ENCODE assay signal across 16 cellular contexts in genomic region chr1:150895618-150896017, GRCh38. TPM values are rescaled to one million over a fixed set of nuclear protein-coding genes. Genes with fewer than 3 reads are reported as not detected.
A peak's percentile ranks its signal among the peaks of the same experiment; 100 is the strongest.
DNase-seq lines count a peak whose midpoint lies in the region.
"Had no signal": no experiment of that assay in that cellular context is flagged by ENCODE, and none has a peak within 500 bp of the region (broad histone marks: within the 10 kb centered on the region; RNA-seq: fewer than 3 reads in every experiment).

No MANE protein-coding gene starts in this region.

- CTCF ChIA-PET in activated naive CD4-positive, alpha-beta T cell treated with anti-CD3 and anti-CD28 coated beads, Interleukin-2, amount 10 ng/mL, durations not matched to agents 7 days and 5 days (lab: Charles Lee), result no interaction called here

- H3K27me3 ChIP-seq in adipocyte (replicated peaks; ENCODE audit: control insufficient read depth, insufficient read depth, low read length), result no peaks in the 10 kb centered on the region

- H3K4me1 ChIP-seq in adipocyte (ENCODE audit: control insufficient read depth, insufficient read depth, low read length), result peaks cover 10% of the 10 kb centered on the region
- H3K4me1 ChIP-seq: foreskin keratinocyte had no signal

- no peak overlapping the region for H3K9ac ChIP-seq in adipocyte (ENCODE audit: low read length)

- H3K4me3 ChIP-seq in adipocyte (ENCODE audit: low read length), result no peak overlapping the region

- peak; percentile 46 for DNase-seq in EH (ENCODE audit: low read depth)
- DNase-seq in LoVo (ENCODE audit: low spot score), result peak; percentile 37
- DNase-seq in adipocyte (ENCODE audit: low read depth), result peak; percentile 29
- DNase-seq in myocyte (ENCODE audit: low read depth), result peak; percentile 89
- no peak for DNase-seq in SKM-1 (lab: John Stamatoyannopoulos, UW; ENCODE audit: unreplicated experiment)
- no peak for DNase-seq in activated gamma-delta T cell treated with Interleukin-2 at 50 U/mL for 16 hours
- no peak for DNase-seq in activated naive CD4-positive, alpha-beta T cell treated with anti-CD3 and anti-CD28 coated beads, Interleukin-2, amount 10 ng/mL, durations not matched to agents 7 days and 5 days
- DNase-seq in activated CD4-positive, CD25-positive, alpha-beta regulatory T cell treated with anti-CD3 and anti-CD28 coated beads, Interleukin-2, amount 50 U/mL, for 72 hours, result no peak
- DNase-seq: activated CD4-positive, alpha-beta memory T cell treated with anti-CD3 and anti-CD28 coated beads, Interleukin-2, amount 10 ng/mL, durations not matched to agents 7 days and 5 days; activated naive CD4-positive, alpha-beta T cell treated with anti-CD3 and anti-CD28 coated beads, Interleukin-2, amount 50 U/mL, for 16 hours; left colon; NCI-H82; stimulated activated naive CD8-positive, alpha-beta T cell treated with anti-CD3 and anti-CD28 coated beads, Interleukin-15, Interleukin-2, amounts not matched to agents 100 U/mL and 50 U/mL, for 24 hours had no signal

- H3K9me3 Mint-ChIP-seq in activated naive CD4-positive, alpha-beta T cell treated with anti-CD3 and anti-CD28 coated beads, Interleukin-2, amount 10 ng/mL, durations not matched to agents 7 days and 5 days, result no peaks in the 10 kb centered on the region
- H3K9me3 Mint-ChIP-seq: activated CD4-positive, alpha-beta memory T cell treated with anti-CD3 and anti-CD28 coated beads, Interleukin-2, amount 10 ng/mL, durations not matched to agents 7 days and 5 days; T-helper 1 cell treated with Interleukin-12 subunit alpha and Interleukin-12 subunit beta and Interleukin-4 antibody, amounts not matched to agents 30 μg/mL and 1 μg/mL, for 36 hours had no signal

- no peak overlapping the region for H3K27ac Mint-ChIP-seq in activated naive CD4-positive, alpha-beta T cell treated with anti-CD3 and anti-CD28 coated beads, Interleukin-2, amount 10 ng/mL, durations not matched to agents 7 days and 5 days
- H3K27ac Mint-ChIP-seq: activated CD4-positive, alpha-beta memory T cell treated with anti-CD3 and anti-CD28 coated beads, Interleukin-2, amount 10 ng/mL, durations not matched to agents 7 days and 5 days; T-helper 1 cell treated with Interleukin-12 subunit alpha and Interleukin-12 subunit beta and Interleukin-4 antibody, amounts not matched to agents 30 μg/mL and 1 μg/mL, for 36 hours had no signal

- no peaks in the 10 kb centered on the region for H3K36me3 ChIP-seq in adipocyte (ENCODE audit: control insufficient read depth, insufficient read depth, low read length, severe bottlenecking)

- no peak overlapping the region for H3K4me3 Mint-ChIP-seq in activated naive CD4-positive, alpha-beta T cell treated with anti-CD3 and anti-CD28 coated beads, Interleukin-2, amount 10 ng/mL, durations not matched to agents 7 days and 5 days
- H3K4me3 Mint-ChIP-seq: activated CD4-positive, alpha-beta memory T cell treated with anti-CD3 and anti-CD28 coated beads, Interleukin-2, amount 10 ng/mL, durations not matched to agents 7 days and 5 days; T-helper 1 cell treated with Interleukin-12 subunit alpha and Interleukin-12 subunit beta and Interleukin-4 antibody, amounts not matched to agents 30 μg/mL and 1 μg/mL, for 36 hours had no signal

- H3K27me3 Mint-ChIP-seq in activated naive CD4-positive, alpha-beta T cell treated with anti-CD3 and anti-CD28 coated beads, Interleukin-2, amount 10 ng/mL, durations not matched to agents 7 days and 5 days, result peaks cover 22% of the 10 kb centered on the region

- H3K4me1 Mint-ChIP-seq in activated naive CD4-positive, alpha-beta T cell treated with anti-CD3 and anti-CD28 coated beads, Interleukin-2, amount 10 ng/mL, durations not matched to agents 7 days and 5 days, result peaks cover 11% of the 10 kb centered on the region

- no peaks in the 10 kb centered on the region for H3K9me3 ChIP-seq in adipocyte (ENCODE audit: control insufficient read depth, low read length)

- H3K36me3 Mint-ChIP-seq in activated naive CD4-positive, alpha-beta T cell treated with anti-CD3 and anti-CD28 coated beads, Interleukin-2, amount 10 ng/mL, durations not matched to agents 7 days and 5 days, result no peaks in the 10 kb centered on the region

RNA-seq across cellular contexts. Expression of gene CTXND2, which starts 8.7 kb away (rescaled TPM):
- total RNA-seq in myocyte, result not detected in 2 replicates
- polyA plus RNA-seq in myocyte (2012), result not detected
- total RNA-seq: activated CD4-positive, alpha-beta memory T cell treated with anti-CD3 and anti-CD28 coated beads, Interleukin-2, amount 10 ng/mL, durations not matched to agents 7 days and 5 days; foreskin keratinocyte; left colon; omental fat pad had no signal
- polyA plus RNA-seq: foreskin keratinocyte had no signal

RNA-seq across cellular contexts. Expression of gene ARNT, which starts 19.2 kb away (rescaled TPM):
- 33.1 and 41.7 TPM in 2 replicates for total RNA-seq in myocyte
- 49.1 TPM for polyA plus RNA-seq in myocyte (2012)

RNA-seq across cellular contexts. Expression of gene SETDB1, which starts 30.5 kb away (rescaled TPM):
- 42.9 and 48.3 TPM in 2 replicates for total RNA-seq in myocyte
- 30.8 TPM for polyA plus RNA-seq in myocyte (2012)

Comparison
In these comparisons a context has a peak if more than half of its experiments do, and no peak if none do; other contexts are left out.
1. DNase-seq: peak in EH (single experiment), LoVo (single experiment), adipocyte (single experiment) and myocyte (single experiment); none in SKM-1 (single experiment), activated gamma-delta T cell treated with Interleukin-2 at 50 U/mL for 16 hours (single experiment), activated naive CD4-positive, alpha-beta T cell treated with anti-CD3 and anti-CD28 coated beads, Interleukin-2, amount 10 ng/mL, durations not matched to agents 7 days and 5 days (single experiment) and activated CD4-positive, CD25-positive, alpha-beta regulatory T cell treated with anti-CD3 and anti-CD28 coated beads, Interleukin-2, amount 50 U/mL, for 72 hours (single experiment).